8 cellular contexts compared by ENCODE assay signal in genomic region chr16:75305364-75306101, GRCh38. TPM values are rescaled to one million over a fixed set of nuclear protein-coding genes. Genes with fewer than 3 reads are reported as not detected.
DNase-seq lines count a peak whose midpoint lies in the region; ATAC-seq and TF ChIP-seq lines count a peak whose summit lies in the region.

No MANE protein-coding gene starts in this region.

- H3K27me3 Mint-ChIP-seq in activated CD8-positive, alpha-beta T cell treated with anti-CD3 and anti-CD28 coated beads for 36 hours: no peaks in the 10 kb centered on the region
- no peaks in the 10 kb centered on the region for H3K27me3 Mint-ChIP-seq in type B pancreatic cell

- H3K9me3 Mint-ChIP-seq in activated CD8-positive, alpha-beta T cell treated with anti-CD3 and anti-CD28 coated beads for 36 hours: no peaks in the 10 kb centered on the region
- H3K9me3 Mint-ChIP-seq in type B pancreatic cell: no peaks in the 10 kb centered on the region

- TF ChIP-seq POLR2A in NB4 (IDR thresholded peaks at IDR 0.05; ENCODE audit: extremely low read depth, insufficient read length): no peak

- peaks cover 39% of the 10 kb centered on the region for H3K36me3 Mint-ChIP-seq in activated CD8-positive, alpha-beta T cell treated with anti-CD3 and anti-CD28 coated beads for 36 hours (ENCODE audit: low read depth)
- peaks cover 25% of the 10 kb centered on the region for H3K36me3 Mint-ChIP-seq in type B pancreatic cell

- intact Hi-C loops in activated CD8-positive, alpha-beta T cell treated with anti-CD3 and anti-CD28 coated beads for 36 hours (cut with micrococcal nuclease): no loop called here

- peaks cover 0 to 6% of the 10 kb centered on the region in 2 donors for H3K4me1 ChIP-seq in esophagus (ENCODE audit: control insufficient read depth in 2 of 2, insufficient read depth in 2 of 2, low read length in 1 of 2)

- H3K4me3 ChIP-seq in NB4 (ENCODE audit: low read depth, low read length) (no peak overlapping the region), esophagus (ENCODE audit: low read depth in 1 of 2, low read length in 2 of 2) (no peak overlapping the region)

- H3K4me3 Mint-ChIP-seq in activated CD8-positive, alpha-beta T cell treated with anti-CD3 and anti-CD28 coated beads for 36 hours: no peak overlapping the region
- peak overlapping the region; percentile 59 for H3K4me3 Mint-ChIP-seq in type B pancreatic cell

- peak; percentile 95 for ATAC-seq in activated CD8-positive, alpha-beta T cell treated with anti-CD3 and anti-CD28 coated beads for 36 hours

- WGBS in esophagus, 2 donors: 24 to 25% methylated on average over 8 of the region's 8 CpGs

- peak overlapping the region; percentile 91 to 94 for H3K27ac ChIP-seq in esophagus (ENCODE audit: low read depth in 2 of 2, low read length in 1 of 2)

- no peaks in the 10 kb centered on the region for H3K27me3 ChIP-seq in esophagus (ENCODE audit: control insufficient read depth in 1 of 2, insufficient read depth in 2 of 2, low read length in 2 of 2)

- no peak for TF ChIP-seq CTCF in NB4 (IDR thresholded peaks at IDR 0.05; ENCODE audit: low read depth, low read length)
- TF ChIP-seq CTCF in activated CD8-positive, alpha-beta T cell treated with anti-CD3 and anti-CD28 coated beads for 36 hours (IDR thresholded peaks at IDR 0.05): no peak
- TF ChIP-seq CTCF in type B pancreatic cell (conservative IDR thresholded peaks at IDR 0.05): no peak

- H3K9me3 ChIP-seq in esophagus (ENCODE audit: control insufficient read depth in 2 of 2, insufficient read depth in 1 of 2, low read depth in 1 of 2, low read length in 1 of 2): no peaks in the 10 kb centered on the region

- DNase-seq in GM03348 (ENCODE audit: low spot score): peak; percentile 88
- DNase-seq in HEK293T (ENCODE audit: extremely low spot score): peak; percentile 49
- peak; percentile 94 for DNase-seq in NB4 (ENCODE audit: low read depth)
- DNase-seq in activated CD8-positive, alpha-beta T cell treated with anti-CD3 and anti-CD28 coated beads for 36 hours: peak; percentile 82
- peak; percentile 100 for DNase-seq in non-pigmented ciliary epithelial cell (ENCODE audit: low read depth)
- DNase-seq in type B pancreatic cell (ENCODE audit: extremely low spot score, unreplicated experiment): no peak
- no peak for DNase-seq in NCI-H526 treated with DMSO at 0.1 percent for 48 hours (lab: John Stamatoyannopoulos, UW)

- H3K27ac Mint-ChIP-seq in activated CD8-positive, alpha-beta T cell treated with anti-CD3 and anti-CD28 coated beads for 36 hours: peak overlapping the region; percentile 72
- peak overlapping the region; percentile 92 for H3K27ac Mint-ChIP-seq in type B pancreatic cell

- POLR2A ChIA-PET in HEK293T (lab: Yijun Ruan, JAX): interaction anchor here (0.9 kb wide), 1 partner anchor 39 kb away, joined by 3 read pairs; no protein-coding TSS in a partner anchor
- POLR2A ChIA-PET in activated CD8-positive, alpha-beta T cell treated with anti-CD3 and anti-CD28 coated beads for 36 hours (lab: Charles Lee): interaction anchor here (0.8 kb wide), 1 partner anchor 14 kb away, joined by 3 read pairs; no protein-coding TSS in a partner anchor

- peaks cover 17% of the 10 kb centered on the region for H3K4me1 Mint-ChIP-seq in activated CD8-positive, alpha-beta T cell treated with anti-CD3 and anti-CD28 coated beads for 36 hours (ENCODE audit: low read depth)
- peaks cover 32% of the 10 kb centered on the region for H3K4me1 Mint-ChIP-seq in type B pancreatic cell (ENCODE audit: unreplicated experiment)

- CTCF ChIA-PET in HEK293T (lab: Yijun Ruan, JAX): interaction anchor here (1.3 kb wide), 1 partner anchor 80 kb away, joined by 3 read pairs; no protein-coding TSS in a partner anchor
- CTCF ChIA-PET in activated CD8-positive, alpha-beta T cell treated with anti-CD3 and anti-CD28 coated beads for 36 hours (lab: Charles Lee): interaction anchor here (0.9 to 2.1 kb wide), 7 partner anchors 10 to 194 kb away, joined by 3 to 8 read pairs (median 4); no protein-coding TSS in a partner anchor

- no peaks in the 10 kb centered on the region for H3K36me3 ChIP-seq in esophagus (ENCODE audit: control insufficient read depth in 2 of 2, insufficient read depth in 2 of 2, low read length in 1 of 2)

TF ChIP-seq in HEK293T, 16 proteins besides CTCF, POLR2A, EP300 and RAD21:
- TF ChIP-seq ARNT (IDR thresholded peaks at IDR 0.05) (0 out of 2 replicates have a peak, but pooled peaks have one; percentile 9), ELF4 (IDR thresholded peaks at IDR 0.05) (no peak), CTBP1 (IDR thresholded peaks at IDR 0.05; ENCODE audit: borderline replicate concordance) (0 out of 2 replicates have a peak, but pooled peaks have one; percentile 21)

RNA-seq across cellular contexts. Expression of gene BCAR1, which starts 54.1 kb away (rescaled TPM):
- total RNA-seq in activated CD8-positive, alpha-beta T cell treated with anti-CD3 and anti-CD28 coated beads for 36 hours: under 1 TPM; 0.34 to 0.87 TPM
- polyA plus RNA-seq in esophagus: 10 to 100 TPM; 20.2 to 25.7 TPM
- total RNA-seq in type B pancreatic cell (ENCODE audit: low replicate concordance): 67.2 and 73.0 TPM in 2 replicates

Comparison
In these comparisons a context has a peak if more than half of its experiments do, and no peak if none do; other contexts are left out.
1. DNase-seq: peak in GM03348 (single experiment), HEK293T (single experiment), NB4 (single experiment), activated CD8-positive, alpha-beta T cell treated with anti-CD3 and anti-CD28 coated beads for 36 hours (single experiment) and non-pigmented ciliary epithelial cell (single experiment); none in type B pancreatic cell (single experiment) and NCI-H526 treated with DMSO at 0.1 percent for 48 hours (single experiment).
2. RNA of gene BCAR1, which starts 54.1 kb away (total RNA-seq): 67.2 to 73.0 TPM in type B pancreatic cell; 0.34 to 0.87 TPM in activated CD8-positive, alpha-beta T cell treated with anti-CD3 and anti-CD28 coated beads for 36 hours; every median in the first group is over 10 times any median in the second.